ENCODE assay signal across 28 cellular contexts in genomic region chr17:49168706-49169105, GRCh38. TPM values are rescaled to one million over a fixed set of nuclear protein-coding genes. Genes with fewer than 3 reads are reported as not detected.
"Had no signal": no experiment of that assay in that cellular context is flagged by ENCODE, and none has a peak within 500 bp of the region (broad histone marks: within the 10 kb centered on the region; RNA-seq: fewer than 3 reads in every experiment).

No MANE protein-coding gene starts in this region.

- H3K36me3 ChIP-seq: stomach, suprapubic skin, thoracic aorta, tibial artery, tibial nerve, transverse colon, upper lobe of left lung, upper lobe of right lung, uterus, vagina had no signal

- H3K4me3 ChIP-seq: stomach, suprapubic skin, testis, thoracic aorta, tibial artery, tibial nerve, transverse colon, upper lobe of left lung, upper lobe of right lung, uterus, vagina had no signal

- DNase-seq: stimulated activated CD4-positive, alpha-beta T cell treated with anti-CD3 and anti-CD28 coated beads, Interleukin-2, amount 100 ng/mL, for 48 hours; stimulated activated CD4-positive, alpha-beta T cell treated with anti-CD3 and anti-CD28 coated beads, Interleukin-4, amount 100 ng/mL, for 1 hour; stimulated activated CD4-positive, alpha-beta T cell treated with anti-CD3 and anti-CD28 coated beads, Interleukin-4, amount 100 ng/mL, for 24 hours; stimulated activated CD4-positive, alpha-beta T cell treated with anti-CD3 and anti-CD28 coated beads, Interleukin-4, amount 100 ng/mL, for 4 hours; stimulated activated CD8-positive, alpha-beta memory T cell treated with anti-CD3 and anti-CD28 coated beads, Interleukin-4, amount 100 ng/mL, for 48 hours; stimulated activated naive B cell treated with anti-CD40 and anti-IgM and Interleukin-4, amounts not matched to agents 10 μg/mL and 1 μg/mL and 100 μg/mL, for 72 hours; stimulated activated naive CD4-positive, alpha-beta T cell; stimulated activated naive CD4-positive, alpha-beta T cell treated with Interleukin-2 at 50 U/mL for 16 hours; stimulated activated naive CD8-positive, alpha-beta T cell treated with anti-CD3 and anti-CD28 coated beads, Interleukin-15, amount 100 ng/mL, for 72 hours; stimulated activated naive CD8-positive, alpha-beta T cell treated with anti-CD3 and anti-CD28 coated beads, Interleukin-15, Interleukin-2, amounts not matched to agents 100 U/mL and 50 U/mL, for 24 hours; stomach; substantia nigra; testis; tibial artery; transverse colon; trophoblast cell; upper lobe of left lung; upper lobe of right lung; uterus had no signal

- H3K4me1 ChIP-seq: stomach, suprapubic skin, testis, tibial artery, tibial nerve, transverse colon, upper lobe of left lung, upper lobe of right lung, uterus, vagina had no signal

- H3K27ac ChIP-seq: stomach, suprapubic skin, testis, thoracic aorta, tibial artery, tibial nerve, transverse colon, upper lobe of left lung, upper lobe of right lung, uterus, vagina had no signal

- ATAC-seq: stimulated activated effector memory CD8-positive, alpha-beta T cell treated with anti-CD3 and anti-CD28 coated beads, Interleukin-12 subunit alpha, Interleukin-12 subunit beta, amount 100 ng/mL, for 72 hours; stimulated activated memory B cell treated with anti-CD40 and anti-IgM and Interleukin-4, amounts not matched to agents 10 μg/mL and 1 μg/mL and 100 μg/mL, for 72 hours; stimulated activated naive B cell treated with anti-CD40 and anti-IgM and Interleukin-4, amounts not matched to agents 10 μg/mL and 1 μg/mL and 100 μg/mL, for 72 hours; stimulated activated naive CD8-positive, alpha-beta T cell treated with anti-CD3 and anti-CD28 coated beads, Interleukin-15, amount 100 ng/mL, for 72 hours; stimulated activated naive CD8-positive, alpha-beta T cell treated with anti-CD3 and anti-CD28 coated beads, Interleukin-15, Interleukin-2, amounts not matched to agents 100 U/mL and 50 U/mL, for 24 hours; upper lobe of right lung had no signal

- H3K9me3 ChIP-seq: suprapubic skin, testis, thoracic aorta, tibial artery, transverse colon, upper lobe of left lung, upper lobe of right lung, uterus, vagina had no signal

- H3K27me3 ChIP-seq: testis, upper lobe of left lung, uterus, vagina had no signal

RNA-seq across cellular contexts. Expression of gene B4GALNT2, which starts 36.1 kb away (rescaled TPM):
- total RNA-seq: subcutaneous adipose tissue, temporal lobe, thoracic aorta, tibial nerve, urinary bladder, vagina had no signal
- polyA plus RNA-seq: urinary bladder had no signal
